ENCODE assay signal across 18 cellular contexts in the genomic region with DNA sequence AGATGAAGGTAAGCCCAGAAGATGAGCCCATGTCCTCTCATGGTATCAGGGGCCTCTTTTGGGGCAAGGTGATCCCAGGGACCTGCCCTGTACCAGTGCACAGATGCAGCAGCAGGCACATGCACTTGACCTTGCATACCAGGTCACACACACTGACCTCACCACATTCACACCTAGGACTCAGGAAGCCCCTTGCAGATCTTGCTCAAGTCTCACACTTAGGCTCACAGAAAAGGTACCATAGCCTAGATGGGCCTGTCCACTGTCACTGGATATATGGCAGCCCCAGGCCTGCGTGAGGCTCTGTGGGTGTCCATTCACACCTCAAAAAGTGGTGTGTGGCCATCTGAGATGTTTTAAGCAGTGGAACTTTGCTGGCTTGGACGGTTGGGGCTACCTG. TPM values are rescaled to one million over a fixed set of nuclear protein-coding genes. Genes with fewer than 3 reads are reported as not detected.
"Had no signal": no experiment of that assay in that cellular context is flagged by ENCODE, and none has a peak within 500 bp of the region (broad histone marks: within the 10 kb centered on the region; RNA-seq: fewer than 3 reads in every experiment).

No MANE protein-coding gene starts in this region.

- H3K27me3 Mint-ChIP-seq: dendritic cell treated with granulocyte-macrophage colony-stimulating factor and Interleukin-4, amounts not matched to agents 40 ng/mL and 50 ng/mL, for 4 days; naive B cell had no signal

- H3K9me3 Mint-ChIP-seq: dendritic cell treated with granulocyte-macrophage colony-stimulating factor and Interleukin-4, amounts not matched to agents 40 ng/mL and 50 ng/mL, for 4 days; naive B cell had no signal

- DNase-seq: cerebellar nuclear complex; esophagus squamous epithelium; foreskin fibroblast; glutamatergic neuron; left ventricle myocardium inferior; mesendoderm; naive B cell; posterior cingulate gyrus; small intestine; stimulated activated CD4-positive, alpha-beta T cell treated with anti-CD3 and anti-CD28 coated beads, Interleukin-12 subunit alpha, Interleukin-12 subunit beta, amount 100 ng/mL, for 4 hours; stimulated activated naive CD4-positive, alpha-beta T cell treated with Interleukin-2 at 50 U/mL for 16 hours; tibial artery had no signal

- H3K36me3 Mint-ChIP-seq: naive B cell had no signal

- H3K4me3 Mint-ChIP-seq: dendritic cell treated with granulocyte-macrophage colony-stimulating factor and Interleukin-4, amounts not matched to agents 40 ng/mL and 50 ng/mL, for 4 days; naive B cell had no signal

- ATAC-seq: gastroesophageal sphincter had no signal

- H3K27ac Mint-ChIP-seq: dendritic cell treated with granulocyte-macrophage colony-stimulating factor and Interleukin-4, amounts not matched to agents 40 ng/mL and 50 ng/mL, for 4 days had no signal

- FAIRE-seq: colon, keratinocyte, small intestine had no signal

- H3K4me1 Mint-ChIP-seq: naive B cell had no signal

RNA-seq across cellular contexts. Expression of gene CACNA2D2, which starts 58.7 kb away (rescaled TPM):
- total RNA-seq: epithelial cell of proximal tubule, pulmonary artery endothelial cell had no signal
